In the genomic region with DNA sequence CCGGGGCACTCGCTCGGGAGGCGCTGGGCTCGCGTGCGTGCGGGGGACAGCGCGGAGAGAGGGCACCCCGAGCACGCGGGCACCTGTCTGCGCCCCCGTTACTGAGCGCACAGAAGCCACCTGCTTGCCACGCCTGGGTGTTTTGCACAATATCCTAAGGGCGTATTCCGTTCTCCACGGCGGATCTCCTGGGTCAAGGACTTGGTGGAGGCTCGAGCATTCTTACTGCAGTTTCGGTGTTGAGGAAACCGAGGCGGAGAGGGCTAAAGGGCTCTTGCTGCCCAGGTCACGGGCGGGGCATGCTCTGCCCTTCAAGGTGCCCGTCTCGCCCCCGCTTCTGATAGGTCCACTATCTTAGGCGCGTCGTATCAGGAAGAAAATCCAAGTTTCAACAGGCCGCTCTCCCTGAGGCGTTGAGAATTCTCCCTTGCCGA, we compare ENCODE assay signal across 8 cellular contexts. TPM values are rescaled to one million over a fixed set of nuclear protein-coding genes. Genes with fewer than 3 reads are reported as not detected.
DNase-seq lines count a peak whose midpoint lies in the region; ATAC-seq and TF ChIP-seq lines count a peak whose summit lies in the region.

No MANE protein-coding gene starts in this region.

- H3K27ac Mint-ChIP-seq in Caco-2 (ENCODE audit: unreplicated experiment) (no peak overlapping the region), nephron progenitor cell (no peak overlapping the region)

- peak overlapping the region; percentile 82 for H3K4me3 Mint-ChIP-seq in Caco-2 (ENCODE audit: unreplicated experiment)
- H3K4me3 Mint-ChIP-seq in nephron progenitor cell = peak overlapping the region; percentile 89

- H3K4me3 ChIP-seq in Caco-2 (ENCODE audit: low read depth, low read length) (peak overlapping the region; percentile 73), SU-DHL-6 (ENCODE audit: insufficient read depth, low read length, poor library complexity, severe bottlenecking) (peak overlapping the region; percentile 70), esophagus muscularis mucosa (peak overlapping the region; percentile 83 to 98 (median 88))

- H3F3A ChIP-seq in SU-DHL-6 (ENCODE audit: insufficient read depth) = no peaks in the 10 kb centered on the region

- TF ChIP-seq CTCF in Caco-2 (IDR thresholded peaks at IDR 0.05; ENCODE audit: insufficient read depth in 1 of 2, low read depth in 1 of 2, low read length in 1 of 2, severe bottlenecking in 1 of 2, unreplicated experiment in 1 of 2) (no peak), SU-DHL-6 (IDR thresholded peaks at IDR 0.05; ENCODE audit: insufficient read depth, low read length, poor library complexity, severe bottlenecking) (no peak), esophagus muscularis mucosa (IDR thresholded peaks at IDR 0.05) (no peak), nephron progenitor cell (IDR thresholded peaks at IDR 0.05) (no peak)

- 16% methylated on average over 14 of the region's 36 CpGs for WGBS in esophagus muscularis mucosa

- POLR2A ChIA-PET in Caco-2 (lab: Charles Lee) = no interaction called here

- H3K9me3 ChIP-seq in Caco-2 = peaks cover 5% of the 10 kb centered on the region; the same call in 1 of the 2 replicates
- H3K9me3 ChIP-seq in SU-DHL-6 (ENCODE audit: insufficient read depth, low read length) = peaks cover 6% of the 10 kb centered on the region; the same call in 1 of the 2 replicates
- H3K9me3 ChIP-seq in esophagus muscularis mucosa = peaks cover 0 to 11% (median 8%) of the 10 kb centered on the region in 4 donors

- 0 out of 2 replicates have a peak, but pooled peaks cover 3% of the 10 kb centered on the region for H4K20me1 ChIP-seq in SU-DHL-6 (ENCODE audit: low read depth, low read length)

- H3K27me3 Mint-ChIP-seq in Caco-2 (ENCODE audit: insufficient read depth, unreplicated experiment) (no peaks in the 10 kb centered on the region), nephron progenitor cell (ENCODE audit: low read depth, poor library complexity) (peaks cover 45% of the 10 kb centered on the region)

- H3K36me3 Mint-ChIP-seq in Caco-2 (ENCODE audit: insufficient read depth, unreplicated experiment) = peaks cover 6% of the 10 kb centered on the region
- H3K36me3 Mint-ChIP-seq in nephron progenitor cell (ENCODE audit: low read depth) = peaks cover 15% of the 10 kb centered on the region

- H3K4me2 ChIP-seq in SU-DHL-6 (ENCODE audit: low read depth, low read length, poor library complexity, severe bottlenecking) = peak overlapping the region; percentile 73

- H3K9me3 Mint-ChIP-seq in Caco-2 (ENCODE audit: unreplicated experiment) (peaks cover 17% of the 10 kb centered on the region), nephron progenitor cell (peaks cover 31% of the 10 kb centered on the region)

- BruUV-seq in Caco-2 (replicated peaks; lab: Mats Ljungman, UMichigan) = no TSS peak

- peak overlapping the region; percentile 77 for H3K9ac ChIP-seq in SU-DHL-6 (ENCODE audit: low read length)

- H3K27me3 ChIP-seq in Caco-2 (replicated peaks; ENCODE audit: control insufficient read depth, insufficient read depth, low read length) (no peaks in the 10 kb centered on the region), SU-DHL-6 (ENCODE audit: low read length) (no peaks in the 10 kb centered on the region), esophagus muscularis mucosa (no peaks in the 10 kb centered on the region)

- intact Hi-C loops in Caco-2 (cut with micrococcal nuclease; ENCODE audit: unreplicated experiment) = loop anchor here (2.0 to 5.0 kb wide), 4 partner anchors 24 to 62 kb away; no protein-coding TSS in a partner anchor
- intact Hi-C loops in esophagus muscularis mucosa (cut with DNase I) = no loop called here

- TF ChIP-seq EP300 in esophagus muscularis mucosa (IDR thresholded peaks at IDR 0.05) = no peak

- no peak for TF ChIP-seq POLR2A in esophagus muscularis mucosa (IDR thresholded peaks at IDR 0.05; ENCODE audit: low read depth)

- H2AFZ ChIP-seq in SU-DHL-6 (ENCODE audit: low read depth, low read length, severe bottlenecking) = peak overlapping the region; percentile 85

- peak in 1 of 2 experiments; percentile 5 for DNase-seq in Caco-2
- no peak for DNase-seq in esophagus muscularis mucosa (ENCODE audit: extremely low spot score)
- DNase-seq in nephron progenitor cell = no peak
- no peak for DNase-seq in T-helper 9 cell
- DNase-seq in H4 (ENCODE audit: low spot score) = no peak
- no peak for DNase-seq in OCI-M2 (lab: John Stamatoyannopoulos, UW; ENCODE audit: unreplicated experiment)

- peak; percentile 15 for ATAC-seq in HG02571 (IDR thresholded peaks at IDR 0.05; ENCODE audit: unreplicated experiment)

- H3K27ac ChIP-seq in SU-DHL-6 (ENCODE audit: low read depth, low read length) = no peak overlapping the region
- H3K27ac ChIP-seq in esophagus muscularis mucosa (replicated peaks in 1 of 4) = peak overlapping the region; percentile 78 to 92 (median 88)

- H3K9me2 ChIP-seq in SU-DHL-6 (replicated peaks; ENCODE audit: insufficient read depth, low read length) = no peaks in the 10 kb centered on the region

- H3K4me1 Mint-ChIP-seq in Caco-2 (ENCODE audit: low read depth, unreplicated experiment) (peaks cover 18% of the 10 kb centered on the region), nephron progenitor cell (peaks cover 15% of the 10 kb centered on the region)

- H3K79me2 ChIP-seq in SU-DHL-6 (ENCODE audit: insufficient read depth, low read length) = peaks cover 28% of the 10 kb centered on the region

- CTCF ChIA-PET in Caco-2 (lab: Charles Lee) = no interaction called here

- H3K4me1 ChIP-seq in Caco-2 (peaks cover 15% of the 10 kb centered on the region), esophagus muscularis mucosa (peaks cover 50 to 55% (median 54%) of the 10 kb centered on the region in 4 donors)

- no peaks in the 10 kb centered on the region for H3K36me3 ChIP-seq in Caco-2 (ENCODE audit: control insufficient read depth, insufficient read depth, low read length)
- no peaks in the 10 kb centered on the region for H3K36me3 ChIP-seq in SU-DHL-6 (ENCODE audit: low read length)
- no peaks in the 10 kb centered on the region for H3K36me3 ChIP-seq in esophagus muscularis mucosa

RNA-seq across cellular contexts. Expression of gene GPD1L, which starts 0.5 kb away (rescaled TPM):
- total RNA-seq in Caco-2 (2022) (8.8 and 9.3 TPM in 2 replicates), esophagus muscularis mucosa (100 to 1,000 TPM in 1 of 4 donors, 10 to 100 TPM in 3; 75.6 to 117 (median 79.7) TPM)
- 10.1 and 10.8 TPM in 2 replicates for total RNA-seq in H4 (2014; rRNA removed; shearing (Covaris generic))
